Comparison of ENCODE assay signal across 9 cellular contexts in genomic region chr14:81633496-81633895, GRCh38.
"Had no signal": no experiment of that assay in that cellular context is flagged by ENCODE, and none has a peak within 500 bp of the region (broad histone marks: within the 10 kb centered on the region; RNA-seq: fewer than 3 reads in every experiment).

No MANE protein-coding gene starts in this region.

- DNase-seq: effector CD4-positive, alpha-beta T cell; endodermal cell; heart left ventricle; hippocampal formation; left colon; naive thymus-derived CD8-positive, alpha-beta T cell; stimulated activated CD4-positive, alpha-beta T cell treated with anti-CD3 and anti-CD28 coated beads, Interleukin-2, amount 100 ng/mL, for 48 hours; stimulated activated naive CD4-positive, alpha-beta T cell treated with Interleukin-2 at 50 U/mL for 16 hours; trophoblast cell had no signal
